11 cellular contexts compared by ENCODE assay signal in the genomic region with DNA sequence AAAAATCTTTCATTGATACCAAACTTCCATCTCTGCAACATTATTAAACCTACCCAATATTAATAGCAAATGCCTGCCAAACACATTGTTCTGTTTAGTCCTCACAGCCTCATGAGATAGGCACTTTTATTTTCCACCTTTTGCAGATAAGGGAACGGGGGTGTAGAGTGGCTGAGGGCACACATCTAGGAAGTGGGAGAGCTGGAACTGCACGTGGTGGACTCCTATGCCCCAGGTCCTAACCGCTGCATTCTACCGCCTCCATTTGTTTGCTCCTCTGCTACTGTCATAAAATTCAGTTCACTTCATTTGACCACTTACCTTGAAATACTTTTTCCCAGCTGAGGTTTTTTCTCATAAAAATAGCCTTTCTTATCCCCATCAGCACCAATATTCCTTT. TPM values are rescaled to one million over a fixed set of nuclear protein-coding genes. Genes with fewer than 3 reads are reported as not detected.
"Had no signal": no experiment of that assay in that cellular context is flagged by ENCODE, and none has a peak within 500 bp of the region (broad histone marks: within the 10 kb centered on the region; RNA-seq: fewer than 3 reads in every experiment).

No MANE protein-coding gene starts in this region.

- H3K27ac ChIP-seq: GM23248, HL-60, KMS-11 had no signal

- H2AFZ ChIP-seq: GM23248 had no signal

- DNase-seq: GM23248, H9, HCEC 1CT, HFFc6, IMR-90, KBM-7 had no signal

- H3K4me3 ChIP-seq: GM23248 had no signal

- H3K4me2 ChIP-seq: KMS-11 had no signal

- FAIRE-seq: H1, H54 had no signal

- H3K9ac ChIP-seq: GM23248, KMS-11 had no signal

RNA-seq across cellular contexts. Expression of gene FAM217A, which starts 7.6 kb away (rescaled TPM):
- total RNA-seq: GM23248, H1, H9, HFFc6, HT1080, IMR-90 had no signal
- polyA plus RNA-seq: GM23248, IMR-90 had no signal
